Comparison of ENCODE assay signal across 12 cellular contexts in genomic region chr11:12799373-12799835, GRCh38.
DNase-seq lines count a peak whose midpoint lies in the region; ATAC-seq and TF ChIP-seq lines count a peak whose summit lies in the region.
"Had no signal": no experiment of that assay in that cellular context is flagged by ENCODE, and none has a peak within 500 bp of the region (broad histone marks: within the 10 kb centered on the region; RNA-seq: fewer than 3 reads in every experiment).

No MANE protein-coding gene starts in this region.

- peaks cover 59% of the 10 kb centered on the region for H3K4me1 ChIP-seq in cardiac muscle cell (ENCODE audit: low read depth)
- peaks cover 60% of the 10 kb centered on the region for H3K4me1 ChIP-seq in muscle layer of colon (ENCODE audit: insufficient read depth, low read length)
- H3K4me1 ChIP-seq in upper lobe of right lung: peaks cover 28% of the 10 kb centered on the region
- H3K4me1 ChIP-seq in SJCRH30: peaks cover 11% of the 10 kb centered on the region

- H3K9me3 ChIP-seq in cardiac muscle cell (ENCODE audit: low read depth) (no peaks in the 10 kb centered on the region), muscle layer of colon (ENCODE audit: low read length) (no peaks in the 10 kb centered on the region), upper lobe of right lung (no peaks in the 10 kb centered on the region), SJCRH30 (replicated peaks) (no peaks in the 10 kb centered on the region)
- H3K9me3 ChIP-seq: gastroesophageal sphincter, tibial nerve had no signal

- H3K27me3 ChIP-seq in cardiac muscle cell (no peaks in the 10 kb centered on the region), muscle layer of colon (ENCODE audit: control insufficient read depth in 1 of 2, insufficient read depth in 2 of 2, low read length in 2 of 2) (no peaks in the 10 kb centered on the region), upper lobe of right lung (no peaks in the 10 kb centered on the region), SJCRH30 (no peaks in the 10 kb centered on the region)
- H3K27me3 ChIP-seq: gastroesophageal sphincter, tibial nerve had no signal

- H3K4me3 ChIP-seq in cardiac muscle cell (no peak overlapping the region), muscle layer of colon (ENCODE audit: low read depth in 1 of 2, low read length in 2 of 2) (no peak overlapping the region), upper lobe of right lung (no peak overlapping the region), SJCRH30 (no peak overlapping the region)
- H3K4me3 ChIP-seq: gastroesophageal sphincter, tibial nerve had no signal

- H3K27ac ChIP-seq in cardiac muscle cell (peak overlapping the region; percentile 77), muscle layer of colon (ENCODE audit: low read depth, low read length) (peak overlapping the region; percentile 72), upper lobe of right lung (peak overlapping the region; percentile 9), SJCRH30 (no peak overlapping the region)

- intact Hi-C loops in left ventricle myocardium superior (cut with micrococcal nuclease) (no loop called here), upper lobe of right lung (cut with DNase I) (no loop called here)

- POLR2A ChIA-PET in WTC11 (lab: Charles Lee): interaction anchor here (2.0 kb wide), 1 partner anchor 65 kb away, joined by 9 read pairs; no protein-coding TSS in a partner anchor

- no peak for TF ChIP-seq CTCF in cardiac muscle cell (IDR thresholded peaks at IDR 0.05; ENCODE audit: low read depth, low read length)
- TF ChIP-seq CTCF in WTC11 (IDR thresholded peaks at IDR 0.05): no peak
- TF ChIP-seq CTCF in upper lobe of right lung (IDR thresholded peaks at IDR 0.05): no peak

- H3K27me3 Mint-ChIP-seq in WTC11 (ENCODE audit: low read depth): no peaks in the 10 kb centered on the region

- ATAC-seq in left ventricle myocardium superior (no peak), WTC11 (no peak), upper lobe of right lung (no peak)
- ATAC-seq: gastroesophageal sphincter had no signal

- CTCF ChIA-PET in WTC11 (lab: Charles Lee): interaction anchor here (0.9 to 1.7 kb wide), 4 partner anchors 65 to 433 kb away, joined by 3 to 7 read pairs (median 4); no protein-coding TSS in a partner anchor

- peak overlapping the region; percentile 94; the same call in 1 of the 2 replicates for H3K27ac Mint-ChIP-seq in WTC11
- H3K27ac Mint-ChIP-seq: activated naive CD4-positive, alpha-beta T cell treated with anti-CD3 and anti-CD28 coated beads, Interleukin-2, amount 10 ng/mL, durations not matched to agents 7 days and 5 days had no signal

- no peaks in the 10 kb centered on the region for H3K9me3 Mint-ChIP-seq in WTC11
- H3K9me3 Mint-ChIP-seq: activated naive CD4-positive, alpha-beta T cell treated with anti-CD3 and anti-CD28 coated beads, Interleukin-2, amount 10 ng/mL, durations not matched to agents 7 days and 5 days had no signal

- H3K4me1 Mint-ChIP-seq in WTC11: peaks cover 77% of the 10 kb centered on the region
- H3K4me1 Mint-ChIP-seq: activated naive CD4-positive, alpha-beta T cell treated with anti-CD3 and anti-CD28 coated beads, Interleukin-2, amount 10 ng/mL, durations not matched to agents 7 days and 5 days had no signal

- H3K36me3 ChIP-seq in cardiac muscle cell: no peaks in the 10 kb centered on the region
- peaks cover 3% of the 10 kb centered on the region for H3K36me3 ChIP-seq in muscle layer of colon (ENCODE audit: insufficient read depth, low read length)
- no peaks in the 10 kb centered on the region for H3K36me3 ChIP-seq in upper lobe of right lung
- H3K36me3 ChIP-seq in SJCRH30: peaks cover 6% of the 10 kb centered on the region; the same call in 1 of the 2 replicates

- H3K36me3 Mint-ChIP-seq in WTC11: peaks cover 8% of the 10 kb centered on the region
- H3K36me3 Mint-ChIP-seq: activated naive CD4-positive, alpha-beta T cell treated with anti-CD3 and anti-CD28 coated beads, Interleukin-2, amount 10 ng/mL, durations not matched to agents 7 days and 5 days had no signal

- peak overlapping the region; percentile 22; the same call in 1 of the 2 replicates for H3K4me3 Mint-ChIP-seq in WTC11
- H3K4me3 Mint-ChIP-seq: activated naive CD4-positive, alpha-beta T cell treated with anti-CD3 and anti-CD28 coated beads, Interleukin-2, amount 10 ng/mL, durations not matched to agents 7 days and 5 days had no signal

- no peak overlapping the region for H3K9ac ChIP-seq in muscle layer of colon (ENCODE audit: low read length)

- DNase-seq in cardiac muscle cell (ENCODE audit: low read depth in 1 of 2, low spot score in 1 of 2) (no peak), left ventricle myocardium superior (no peak), WTC11 (ENCODE audit: low spot score) (no peak), upper lobe of right lung (no peak), UCSD-AML1 (lab: John Stamatoyannopoulos, UW; ENCODE audit: unreplicated experiment) (no peak), SJCRH30 (no peak)
- no peak for DNase-seq in activated naive CD4-positive, alpha-beta T cell (lab: John Stamatoyannopoulos, UW)
- DNase-seq: activated CD4-positive, alpha-beta T cell treated with anti-CD3 and anti-CD28 coated beads, Interleukin-2, amount 50 U/mL, for 1 hour; activated naive CD4-positive, alpha-beta T cell treated with anti-CD3 and anti-CD28 coated beads, Interleukin-2, amount 10 ng/mL, durations not matched to agents 7 days and 5 days had no signal

TF ChIP-seq in WTC11, 78 proteins besides CTCF, POLR2A, EP300 and RAD21:
- TF ChIP-seq ATF2 (CRISPR knock-in tag; IDR thresholded peaks at IDR 0.05; ENCODE audit: borderline replicate concordance, low read depth) (no peak), KAT7 (CRISPR knock-in tag; IDR thresholded peaks at IDR 0.05; ENCODE audit: borderline replicate concordance) (no peak), TCF7 (CRISPR knock-in tag; IDR thresholded peaks at IDR 0.05; ENCODE audit: low read depth) (no peak)
